In the genomic region with DNA sequence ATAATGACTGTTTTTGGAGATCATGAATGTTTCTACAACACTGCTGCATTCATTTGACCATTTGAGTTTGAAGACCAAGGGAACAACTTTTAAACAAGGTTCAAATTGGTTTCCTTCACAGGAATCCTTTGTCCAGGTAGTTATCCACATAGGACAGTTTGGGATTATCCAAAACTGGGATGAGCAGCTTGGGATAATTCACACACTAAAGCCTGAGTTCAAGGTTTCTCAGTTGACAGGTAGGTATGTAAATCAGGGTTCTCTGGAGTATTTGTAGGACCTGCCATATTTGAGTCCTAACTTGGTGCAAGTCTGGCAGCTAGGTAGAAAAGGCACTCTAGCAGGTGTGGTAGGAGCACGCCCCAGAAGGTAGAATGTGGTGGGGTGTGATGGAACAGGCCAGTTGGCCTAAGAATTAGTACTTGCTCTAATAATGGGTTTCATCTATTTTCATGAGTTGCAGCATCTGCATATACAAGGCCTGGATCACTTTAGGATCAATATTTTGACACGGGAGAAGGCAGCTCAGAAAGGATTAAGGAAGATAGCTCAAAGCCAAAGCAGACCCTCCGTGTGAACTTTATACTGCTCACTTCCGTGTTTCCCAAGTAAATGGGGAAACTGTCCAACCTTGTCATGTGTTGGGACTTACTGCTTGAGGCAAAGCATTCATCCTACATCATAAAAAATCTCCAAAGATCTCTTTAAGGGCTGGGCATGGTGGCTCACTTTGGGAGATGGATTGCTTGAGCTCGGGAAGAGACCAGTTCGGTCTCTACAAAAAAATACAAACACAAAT, we compare ENCODE assay signal across 1 cellular context.
A peak's percentile ranks its signal among the peaks of the same experiment; 100 is the strongest.
TF ChIP-seq lines count a peak whose summit lies in the region.

No MANE protein-coding gene starts in this region.

TF ChIP-seq in GM12878, 131 proteins besides CTCF, POLR2A, EP300 and RAD21 (continued from another document):
- TF ChIP-seq, protein P1, sequence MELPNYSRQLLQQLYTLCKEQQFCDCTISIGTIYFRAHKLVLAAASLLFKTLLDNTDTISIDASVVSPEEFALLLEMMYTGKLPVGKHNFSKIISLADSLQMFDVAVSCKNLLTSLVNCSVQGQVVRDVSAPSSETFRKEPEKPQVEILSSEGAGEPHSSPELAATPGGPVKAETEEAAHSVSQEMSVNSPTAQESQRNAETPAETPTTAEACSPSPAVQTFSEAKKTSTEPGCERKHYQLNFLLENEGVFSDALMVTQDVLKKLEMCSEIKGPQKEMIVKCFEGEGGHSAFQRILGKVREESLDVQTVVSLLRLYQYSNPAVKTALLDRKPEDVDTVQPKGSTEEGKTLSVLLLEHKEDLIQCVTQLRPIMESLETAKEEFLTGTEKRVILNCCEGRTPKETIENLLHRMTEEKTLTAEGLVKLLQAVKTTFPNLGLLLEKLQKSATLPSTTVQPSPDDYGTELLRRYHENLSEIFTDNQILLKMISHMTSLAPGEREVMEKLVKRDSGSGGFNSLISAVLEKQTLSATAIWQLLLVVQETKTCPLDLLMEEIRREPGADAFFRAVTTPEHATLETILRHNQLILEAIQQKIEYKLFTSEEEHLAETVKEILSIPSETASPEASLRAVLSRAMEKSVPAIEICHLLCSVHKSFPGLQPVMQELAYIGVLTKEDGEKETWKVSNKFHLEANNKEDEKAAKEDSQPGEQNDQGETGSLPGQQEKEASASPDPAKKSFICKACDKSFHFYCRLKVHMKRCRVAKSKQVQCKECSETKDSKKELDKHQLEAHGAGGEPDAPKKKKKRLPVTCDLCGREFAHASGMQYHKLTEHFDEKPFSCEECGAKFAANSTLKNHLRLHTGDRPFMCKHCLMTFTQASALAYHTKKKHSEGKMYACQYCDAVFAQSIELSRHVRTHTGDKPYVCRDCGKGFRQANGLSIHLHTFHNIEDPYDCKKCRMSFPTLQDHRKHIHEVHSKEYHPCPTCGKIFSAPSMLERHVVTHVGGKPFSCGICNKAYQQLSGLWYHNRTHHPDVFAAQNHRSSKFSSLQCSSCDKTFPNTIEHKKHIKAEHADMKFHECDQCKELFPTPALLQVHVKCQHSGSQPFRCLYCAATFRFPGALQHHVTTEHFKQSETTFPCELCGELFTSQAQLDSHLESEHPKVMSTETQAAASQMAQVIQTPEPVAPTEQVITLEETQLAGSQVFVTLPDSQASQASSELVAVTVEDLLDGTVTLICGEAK (IDR thresholded peaks at IDR 0.05; ENCODE audit: borderline replicate concordance), result no peak
- TF ChIP-seq JUNB (IDR thresholded peaks at IDR 0.05) (no peak), MEF2B (IDR thresholded peaks at IDR 0.05; ENCODE audit: partially characterized antibody, poor library complexity, severe bottlenecking) (no peak), STAT3 (IDR thresholded peaks at IDR 0.05; ENCODE audit: low read depth, low read length) (no peak), CBX3 (IDR thresholded peaks at IDR 0.05; ENCODE audit: borderline replicate concordance, low read depth) (no peak), BACH1 (IDR thresholded peaks at IDR 0.05; ENCODE audit: borderline replicate concordance) (peak; percentile 40; the same call in 1 of the 2 replicates), TCF7 (IDR thresholded peaks at IDR 0.05; ENCODE audit: borderline replicate concordance) (no peak), ZSCAN29 (IDR thresholded peaks at IDR 0.05) (no peak), SMARCA5 (IDR thresholded peaks at IDR 0.05) (no peak), HDAC2 (IDR thresholded peaks at IDR 0.05) (no peak), POLR2AphosphoS5 (IDR thresholded peaks at IDR 0.05; ENCODE audit: low read length) (peak; percentile 68), RAD51 (IDR thresholded peaks at IDR 0.05) (no peak), ESRRA (IDR thresholded peaks at IDR 0.05; ENCODE audit: low read length) (no peak), TBL1XR1 (IDR thresholded peaks at IDR 0.05; ENCODE audit: low read depth, low read length) (no peak), SMAD1 (IDR thresholded peaks at IDR 0.05; ENCODE audit: low read depth, partially characterized antibody) (no peak), SIN3A (IDR thresholded peaks at IDR 0.05; ENCODE audit: low read depth, low read length) (no peak), SMAD5 (IDR thresholded peaks at IDR 0.05; ENCODE audit: low read depth) (peak; percentile 52; the same call in 1 of the 2 replicates), POU2F2 (IDR thresholded peaks at IDR 0.05; ENCODE audit: borderline replicate concordance, low read depth, low read length) (0 out of 3 replicates have a peak, but pooled peaks have one; percentile 13), FOXM1 (IDR thresholded peaks at IDR 0.05; ENCODE audit: low read depth, low read length) (0 out of 2 replicates have a peak, but pooled peaks have one; percentile 14)
- TF ChIP-seq, protein P2, sequence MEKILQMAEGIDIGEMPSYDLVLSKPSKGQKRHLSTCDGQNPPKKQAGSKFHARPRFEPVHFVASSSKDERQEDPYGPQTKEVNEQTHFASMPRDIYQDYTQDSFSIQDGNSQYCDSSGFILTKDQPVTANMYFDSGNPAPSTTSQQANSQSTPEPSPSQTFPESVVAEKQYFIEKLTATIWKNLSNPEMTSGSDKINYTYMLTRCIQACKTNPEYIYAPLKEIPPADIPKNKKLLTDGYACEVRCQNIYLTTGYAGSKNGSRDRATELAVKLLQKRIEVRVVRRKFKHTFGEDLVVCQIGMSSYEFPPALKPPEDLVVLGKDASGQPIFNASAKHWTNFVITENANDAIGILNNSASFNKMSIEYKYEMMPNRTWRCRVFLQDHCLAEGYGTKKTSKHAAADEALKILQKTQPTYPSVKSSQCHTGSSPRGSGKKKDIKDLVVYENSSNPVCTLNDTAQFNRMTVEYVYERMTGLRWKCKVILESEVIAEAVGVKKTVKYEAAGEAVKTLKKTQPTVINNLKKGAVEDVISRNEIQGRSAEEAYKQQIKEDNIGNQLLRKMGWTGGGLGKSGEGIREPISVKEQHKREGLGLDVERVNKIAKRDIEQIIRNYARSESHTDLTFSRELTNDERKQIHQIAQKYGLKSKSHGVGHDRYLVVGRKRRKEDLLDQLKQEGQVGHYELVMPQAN (conservative IDR thresholded peaks at IDR 0.05), result no peak
- TF ChIP-seq, protein P3, sequence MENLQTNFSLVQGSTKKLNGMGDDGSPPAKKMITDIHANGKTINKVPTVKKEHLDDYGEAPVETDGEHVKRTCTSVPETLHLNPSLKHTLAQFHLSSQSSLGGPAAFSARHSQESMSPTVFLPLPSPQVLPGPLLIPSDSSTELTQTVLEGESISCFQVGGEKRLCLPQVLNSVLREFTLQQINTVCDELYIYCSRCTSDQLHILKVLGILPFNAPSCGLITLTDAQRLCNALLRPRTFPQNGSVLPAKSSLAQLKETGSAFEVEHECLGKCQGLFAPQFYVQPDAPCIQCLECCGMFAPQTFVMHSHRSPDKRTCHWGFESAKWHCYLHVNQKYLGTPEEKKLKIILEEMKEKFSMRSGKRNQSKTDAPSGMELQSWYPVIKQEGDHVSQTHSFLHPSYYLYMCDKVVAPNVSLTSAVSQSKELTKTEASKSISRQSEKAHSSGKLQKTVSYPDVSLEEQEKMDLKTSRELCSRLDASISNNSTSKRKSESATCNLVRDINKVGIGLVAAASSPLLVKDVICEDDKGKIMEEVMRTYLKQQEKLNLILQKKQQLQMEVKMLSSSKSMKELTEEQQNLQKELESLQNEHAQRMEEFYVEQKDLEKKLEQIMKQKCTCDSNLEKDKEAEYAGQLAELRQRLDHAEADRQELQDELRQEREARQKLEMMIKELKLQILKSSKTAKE (IDR thresholded peaks at IDR 0.05; ENCODE audit: low read depth, poor library complexity, severe bottlenecking), result no peak
- TF ChIP-seq, protein P4, sequence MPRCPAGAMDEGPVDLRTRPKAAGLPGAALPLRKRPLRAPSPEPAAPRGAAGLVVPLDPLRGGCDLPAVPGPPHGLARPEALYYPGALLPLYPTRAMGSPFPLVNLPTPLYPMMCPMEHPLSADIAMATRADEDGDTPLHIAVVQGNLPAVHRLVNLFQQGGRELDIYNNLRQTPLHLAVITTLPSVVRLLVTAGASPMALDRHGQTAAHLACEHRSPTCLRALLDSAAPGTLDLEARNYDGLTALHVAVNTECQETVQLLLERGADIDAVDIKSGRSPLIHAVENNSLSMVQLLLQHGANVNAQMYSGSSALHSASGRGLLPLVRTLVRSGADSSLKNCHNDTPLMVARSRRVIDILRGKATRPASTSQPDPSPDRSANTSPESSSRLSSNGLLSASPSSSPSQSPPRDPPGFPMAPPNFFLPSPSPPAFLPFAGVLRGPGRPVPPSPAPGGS (IDR thresholded peaks at IDR 0.05; ENCODE audit: borderline replicate concordance, insufficient read depth, low read depth, low read length, poor library complexity, severe bottlenecking), result no peak
- TF ChIP-seq, protein P5, sequence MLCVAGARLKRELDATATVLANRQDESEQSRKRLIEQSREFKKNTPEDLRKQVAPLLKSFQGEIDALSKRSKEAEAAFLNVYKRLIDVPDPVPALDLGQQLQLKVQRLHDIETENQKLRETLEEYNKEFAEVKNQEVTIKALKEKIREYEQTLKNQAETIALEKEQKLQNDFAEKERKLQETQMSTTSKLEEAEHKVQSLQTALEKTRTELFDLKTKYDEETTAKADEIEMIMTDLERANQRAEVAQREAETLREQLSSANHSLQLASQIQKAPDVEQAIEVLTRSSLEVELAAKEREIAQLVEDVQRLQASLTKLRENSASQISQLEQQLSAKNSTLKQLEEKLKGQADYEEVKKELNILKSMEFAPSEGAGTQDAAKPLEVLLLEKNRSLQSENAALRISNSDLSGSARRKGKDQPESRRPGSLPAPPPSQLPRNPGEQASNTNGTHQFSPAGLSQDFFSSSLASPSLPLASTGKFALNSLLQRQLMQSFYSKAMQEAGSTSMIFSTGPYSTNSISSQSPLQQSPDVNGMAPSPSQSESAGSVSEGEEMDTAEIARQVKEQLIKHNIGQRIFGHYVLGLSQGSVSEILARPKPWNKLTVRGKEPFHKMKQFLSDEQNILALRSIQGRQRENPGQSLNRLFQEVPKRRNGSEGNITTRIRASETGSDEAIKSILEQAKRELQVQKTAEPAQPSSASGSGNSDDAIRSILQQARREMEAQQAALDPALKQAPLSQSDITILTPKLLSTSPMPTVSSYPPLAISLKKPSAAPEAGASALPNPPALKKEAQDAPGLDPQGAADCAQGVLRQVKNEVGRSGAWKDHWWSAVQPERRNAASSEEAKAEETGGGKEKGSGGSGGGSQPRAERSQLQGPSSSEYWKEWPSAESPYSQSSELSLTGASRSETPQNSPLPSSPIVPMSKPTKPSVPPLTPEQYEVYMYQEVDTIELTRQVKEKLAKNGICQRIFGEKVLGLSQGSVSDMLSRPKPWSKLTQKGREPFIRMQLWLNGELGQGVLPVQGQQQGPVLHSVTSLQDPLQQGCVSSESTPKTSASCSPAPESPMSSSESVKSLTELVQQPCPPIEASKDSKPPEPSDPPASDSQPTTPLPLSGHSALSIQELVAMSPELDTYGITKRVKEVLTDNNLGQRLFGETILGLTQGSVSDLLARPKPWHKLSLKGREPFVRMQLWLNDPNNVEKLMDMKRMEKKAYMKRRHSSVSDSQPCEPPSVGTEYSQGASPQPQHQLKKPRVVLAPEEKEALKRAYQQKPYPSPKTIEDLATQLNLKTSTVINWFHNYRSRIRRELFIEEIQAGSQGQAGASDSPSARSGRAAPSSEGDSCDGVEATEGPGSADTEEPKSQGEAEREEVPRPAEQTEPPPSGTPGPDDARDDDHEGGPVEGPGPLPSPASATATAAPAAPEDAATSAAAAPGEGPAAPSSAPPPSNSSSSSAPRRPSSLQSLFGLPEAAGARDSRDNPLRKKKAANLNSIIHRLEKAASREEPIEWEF (IDR thresholded peaks at IDR 0.05; ENCODE audit: insufficient replicate concordance, low read depth, low read length), result no peak
